Comparison of ENCODE assay signal across 9 cellular contexts in genomic region chr13:61286148-61286745, GRCh38.
DNase-seq lines count a peak whose midpoint lies in the region; ATAC-seq, FAIRE-seq and TF ChIP-seq lines count a peak whose summit lies in the region.
"Had no signal": no experiment of that assay in that cellular context is flagged by ENCODE, and none has a peak within 500 bp of the region (broad histone marks: within the 10 kb centered on the region; RNA-seq: fewer than 3 reads in every experiment).

No MANE protein-coding gene starts in this region.

- no peaks in the 10 kb centered on the region for H3K9me3 ChIP-seq in heart right ventricle

- no peaks in the 10 kb centered on the region for H3K36me3 ChIP-seq in heart right ventricle

- 68 to 76% methylated on average over 4 of the region's 4 CpGs for WGBS in heart right ventricle, 2 donors

- DNase-seq in stimulated activated naive CD8-positive, alpha-beta T cell treated with anti-CD3 and anti-CD28 coated beads, Interleukin-15, Interleukin-2, amounts not matched to agents 100 U/mL and 50 U/mL, for 24 hours: peak; percentile 3
- no peak for DNase-seq in stimulated activated naive CD8-positive, alpha-beta T cell treated with anti-CD3 and anti-CD28 coated beads, Interleukin-15, amount 100 ng/mL, for 72 hours
- DNase-seq in NCI-H1930 (lab: John Stamatoyannopoulos, UW) (peak; percentile 9 to 13), cerebellar cortex (ENCODE audit: low spot score) (peak; percentile 12), urothelium cell line (ENCODE audit: low spot score) (peak; percentile 13), heart right ventricle (no peak)

- intact Hi-C loops in heart right ventricle (cut with DNase I): no loop called here

- H3K4me3 Mint-ChIP-seq in stimulated activated naive CD8-positive, alpha-beta T cell treated with anti-CD3 and anti-CD28 coated beads, Interleukin-15, amount 100 ng/mL, for 72 hours: no peak overlapping the region
- H3K4me3 Mint-ChIP-seq: IgD-negative memory B cell had no signal

- no peaks in the 10 kb centered on the region for H3K27me3 Mint-ChIP-seq in stimulated activated naive CD8-positive, alpha-beta T cell treated with anti-CD3 and anti-CD28 coated beads, Interleukin-15, amount 100 ng/mL, for 72 hours
- H3K27me3 Mint-ChIP-seq: IgD-negative memory B cell had no signal

- no peaks in the 10 kb centered on the region for H3K4me1 ChIP-seq in heart right ventricle

- no peaks in the 10 kb centered on the region for H3K4me1 Mint-ChIP-seq in stimulated activated naive CD8-positive, alpha-beta T cell treated with anti-CD3 and anti-CD28 coated beads, Interleukin-15, amount 100 ng/mL, for 72 hours
- H3K4me1 Mint-ChIP-seq: IgD-negative memory B cell had no signal

- peaks cover 4 to 5% of the 10 kb centered on the region in 2 donors for H3K9me3 Mint-ChIP-seq in stimulated activated naive CD8-positive, alpha-beta T cell treated with anti-CD3 and anti-CD28 coated beads, Interleukin-15, amount 100 ng/mL, for 72 hours

- H3K27ac ChIP-seq in heart right ventricle: no peak overlapping the region

- H3K4me3 ChIP-seq in heart right ventricle: no peak overlapping the region

- H3K27ac Mint-ChIP-seq in stimulated activated naive CD8-positive, alpha-beta T cell treated with anti-CD3 and anti-CD28 coated beads, Interleukin-15, amount 100 ng/mL, for 72 hours: no peak overlapping the region
- H3K27ac Mint-ChIP-seq: IgD-negative memory B cell had no signal

- no peak for FAIRE-seq in urothelium cell line (lab: Jason Lieb, UNC)

- TF ChIP-seq CTCF in heart right ventricle (IDR thresholded peaks at IDR 0.05): peak in 3 of 9 donors; percentile 7 to 16 (median 13)

- ATAC-seq in stimulated activated naive CD8-positive, alpha-beta T cell treated with anti-CD3 and anti-CD28 coated beads, Interleukin-15, Interleukin-2, amounts not matched to agents 100 U/mL and 50 U/mL, for 24 hours: no peak
- ATAC-seq in stimulated activated naive CD8-positive, alpha-beta T cell treated with anti-CD3 and anti-CD28 coated beads, Interleukin-15, amount 100 ng/mL, for 72 hours: no peak
- no peak for ATAC-seq in heart right ventricle
- ATAC-seq in GM18502 (IDR thresholded peaks at IDR 0.05; ENCODE audit: poor library complexity, unreplicated experiment): no peak
- no peak for ATAC-seq in HG02840 (IDR thresholded peaks at IDR 0.05; ENCODE audit: low FRiP score, unreplicated experiment)

- no peaks in the 10 kb centered on the region for H3K27me3 ChIP-seq in heart right ventricle

Comparison
In these comparisons a context has a peak if more than half of its experiments do, and no peak if none do; other contexts are left out.
1. DNase-seq: peak in stimulated activated naive CD8-positive, alpha-beta T cell treated with anti-CD3 and anti-CD28 coated beads, Interleukin-15, Interleukin-2, amounts not matched to agents 100 U/mL and 50 U/mL, for 24 hours (single experiment), NCI-H1930 (2 of 2), cerebellar cortex (single experiment) and urothelium cell line (single experiment); none in stimulated activated naive CD8-positive, alpha-beta T cell treated with anti-CD3 and anti-CD28 coated beads, Interleukin-15, amount 100 ng/mL, for 72 hours (0 of 2) and heart right ventricle (0 of 2).